ENCODE assay signal across 10 cellular contexts in genomic region chr6:149094156-149094555, GRCh38.
DNase-seq lines count a peak whose midpoint lies in the region; ATAC-seq, FAIRE-seq and TF ChIP-seq lines count a peak whose summit lies in the region.
"Had no signal": no experiment of that assay in that cellular context is flagged by ENCODE, and none has a peak within 500 bp of the region (broad histone marks: within the 10 kb centered on the region; RNA-seq: fewer than 3 reads in every experiment).

No MANE protein-coding gene starts in this region.

- H2AFZ ChIP-seq in GM23338: peak overlapping the region; percentile 35

- no peaks in the 10 kb centered on the region for H3K27me3 ChIP-seq in GM23338 (ENCODE audit: insufficient read depth)
- no peaks in the 10 kb centered on the region for H3K27me3 ChIP-seq in foreskin keratinocyte
- H3K27me3 ChIP-seq in stomach: peaks cover 0 to 3% (median 0%) of the 10 kb centered on the region in 3 donors

- no peak for DNase-seq in A549 (ENCODE audit: low read depth in 1 of 2, low spot score in 1 of 2)
- DNase-seq in GM23338 (ENCODE audit: low spot score): peak; percentile 47
- DNase-seq in activated T-cell treated with anti-CD3 and anti-CD28 coated beads, Interleukin-2, amount 50 U/mL, for 48 hours: peak; percentile 55 to 57
- DNase-seq in foreskin keratinocyte: no peak
- no peak for DNase-seq in stomach
- DNase-seq in pons (ENCODE audit: low spot score): no peak
- no peak for DNase-seq in NCI-H2029 (lab: John Stamatoyannopoulos, UW)
- DNase-seq: stimulated activated naive B cell treated with anti-CD40 and anti-IgM and Interleukin-4, amounts not matched to agents 10 μg/mL and 1 μg/mL and 100 μg/mL, for 72 hours had no signal

- H3K79me2 ChIP-seq in GM23338 (replicated peaks; ENCODE audit: insufficient read depth): no peaks in the 10 kb centered on the region

- intact Hi-C loops in stomach (cut with DNase I; ENCODE audit: low total_unique reads): no loop called here

- H4K20me1 ChIP-seq in GM23338 (replicated peaks; ENCODE audit: insufficient read depth): no peaks in the 10 kb centered on the region; the same call in 1 of the 2 replicates

- H3K4me3 Mint-ChIP-seq in GM23338: no peak overlapping the region; the same call in 2 of the 3 replicates
- H3K4me3 Mint-ChIP-seq: neural crest cell; stimulated activated naive B cell treated with anti-CD40 and anti-IgM and Interleukin-4, amounts not matched to agents 10 μg/mL and 1 μg/mL and 100 μg/mL, for 72 hours had no signal

- peaks cover 14% of the 10 kb centered on the region for H3K9me3 ChIP-seq in A549
- H3K9me3 ChIP-seq in stomach: peaks cover 0 to 14% (median 5%) of the 10 kb centered on the region in 4 donors

- H3K4me3 ChIP-seq in A549 (no peak overlapping the region), GM23338 (no peak overlapping the region), stomach (no peak overlapping the region)

- no peak for FAIRE-seq in A549 (lab: Jason Lieb, UNC)

- CTCF ChIA-PET in A549 (lab: Yijun Ruan, JAX): interaction anchor here (3.2 kb wide), 1 partner anchor 338 kb away, joined by 10 read pairs; no protein-coding TSS in a partner anchor

- H3K4me2 ChIP-seq in A549 (0 out of 3 replicates have a peak overlapping the region, but pooled peaks have one; percentile 28), GM23338 (no peak overlapping the region)

- TF ChIP-seq CTCF in A549 (IDR thresholded peaks at IDR 0.05) (no peak), GM23338 (conservative IDR thresholded peaks at IDR 0.05; ENCODE audit: low read depth in 2 of 2) (no peak), foreskin keratinocyte (conservative IDR thresholded peaks at IDR 0.05) (no peak), stomach (IDR thresholded peaks at IDR 0.05) (no peak)

- H3K9me2 ChIP-seq in GM23338 (ENCODE audit: insufficient read depth): no peaks in the 10 kb centered on the region; the same call in 1 of the 2 replicates

- peaks cover 14% of the 10 kb centered on the region for H3K4me1 Mint-ChIP-seq in GM23338
- H3K4me1 Mint-ChIP-seq: neural crest cell had no signal

- H3K36me3 ChIP-seq in GM23338 (ENCODE audit: insufficient read depth): no peaks in the 10 kb centered on the region
- no peaks in the 10 kb centered on the region for H3K36me3 ChIP-seq in stomach

- peaks cover 7% of the 10 kb centered on the region for H3K27me3 Mint-ChIP-seq in GM23338 (ENCODE audit: insufficient read depth, low read depth, poor library complexity)
- H3K27me3 Mint-ChIP-seq: stimulated activated naive B cell treated with anti-CD40 and anti-IgM and Interleukin-4, amounts not matched to agents 10 μg/mL and 1 μg/mL and 100 μg/mL, for 72 hours had no signal

- peak overlapping the region; percentile 60 for H3K27ac Mint-ChIP-seq in GM23338
- H3K27ac Mint-ChIP-seq: stimulated activated naive B cell treated with anti-CD40 and anti-IgM and Interleukin-4, amounts not matched to agents 10 μg/mL and 1 μg/mL and 100 μg/mL, for 72 hours had no signal

- ATAC-seq in A549 (no peak), GM23338 (peak; percentile 82), foreskin keratinocyte (peak; percentile 23), GM21515 (IDR thresholded peaks at IDR 0.05; ENCODE audit: unreplicated experiment) (no peak)
- ATAC-seq: stimulated activated naive B cell treated with anti-CD40 and anti-IgM and Interleukin-4, amounts not matched to agents 10 μg/mL and 1 μg/mL and 100 μg/mL, for 72 hours had no signal

- H3K9me3 Mint-ChIP-seq in GM23338: peaks cover 17% of the 10 kb centered on the region

- WGBS in A549 (ENCODE audit: missing lambda C conversion rate): 53% methylated on average over 3 of the region's 3 CpGs
- WGBS in stomach, 5 donors: 58 to 75% (median 72%) methylated on average over 3 of the region's 3 CpGs

- TF ChIP-seq RAD21 in A549 (conservative IDR thresholded peaks at IDR 0.05 in 1 of 2, IDR thresholded peaks at IDR 0.05 in 1 of 2): no peak

- H3K27ac ChIP-seq in A549 (peak overlapping the region in 1 of 2 experiments; percentile 26; a peak in 1 of 6 replicates), GM23338 (ENCODE audit: low read depth) (no peak overlapping the region), foreskin keratinocyte (no peak overlapping the region), stomach (no peak overlapping the region)

- no peak for TF ChIP-seq EP300 in A549 (IDR thresholded peaks at IDR 0.05)
- no peak for TF ChIP-seq EP300 in stomach (IDR thresholded peaks at IDR 0.05)

- TF ChIP-seq POLR2A in A549 (IDR thresholded peaks at IDR 0.05; ENCODE audit: low read length): no peak
- no peak for TF ChIP-seq POLR2A in stomach (IDR thresholded peaks at IDR 0.05)

- no peaks in the 10 kb centered on the region for H3K36me3 Mint-ChIP-seq in GM23338 (ENCODE audit: low read depth)

- POLR2A ChIA-PET in A549 (lab: Yijun Ruan, JAX): no interaction called here

- H3F3A ChIP-seq in GM23338 (replicated peaks; ENCODE audit: low read depth): no peaks in the 10 kb centered on the region

- H3K4me1 ChIP-seq in A549 (peaks cover 10% of the 10 kb centered on the region; the same call in 2 of the 3 replicates), GM23338 (ENCODE audit: insufficient read depth) (peaks cover 3% of the 10 kb centered on the region; the same call in 1 of the 2 replicates), foreskin keratinocyte (no peaks in the 10 kb centered on the region), stomach (peaks cover 0 to 14% (median 0%) of the 10 kb centered on the region in 4 donors)

TF ChIP-seq in A549, 52 proteins besides CTCF, POLR2A, EP300 and RAD21:
- TF ChIP-seq MAFK (IDR thresholded peaks at IDR 0.05; ENCODE audit: partially characterized antibody) (peak; percentile 14), MYC (IDR thresholded peaks at IDR 0.05; ENCODE audit: borderline replicate concordance, low read length) (no peak)

TF ChIP-seq in GM23338, 12 proteins besides CTCF, POLR2A, EP300 and RAD21:
- TF ChIP-seq ZNF462 (CRISPR knock-in tag; IDR thresholded peaks at IDR 0.05): no peak
- no peak for TF ChIP-seq CREB1 (CRISPR knock-in tag; IDR thresholded peaks at IDR 0.05; ENCODE audit: low read depth)

Comparison
In these comparisons a context has a peak if more than half of its experiments do, and no peak if none do; other contexts are left out.
1. ATAC-seq: peak in GM23338 (single experiment) and foreskin keratinocyte (single experiment); none in A549 (0 of 2) and GM21515 (single experiment).
2. DNase-seq: peak in GM23338 (single experiment) and activated T-cell treated with anti-CD3 and anti-CD28 coated beads, Interleukin-2, amount 50 U/mL, for 48 hours (2 of 2); none in A549 (0 of 2), foreskin keratinocyte (0 of 2), stomach (single experiment), pons (single experiment) and NCI-H2029 (single experiment).